In genomic region chr10:24701447-24701846, GRCh38 we compare ENCODE assay signal across 9 cellular contexts. TPM values are rescaled to one million over a fixed set of nuclear protein-coding genes. Genes with fewer than 3 reads are reported as not detected.
A peak's percentile ranks its signal among the peaks of the same experiment; 100 is the strongest.
DNase-seq lines count a peak whose midpoint lies in the region; ATAC-seq and TF ChIP-seq lines count a peak whose summit lies in the region.
"Had no signal": no experiment of that assay in that cellular context is flagged by ENCODE, and none has a peak within 500 bp of the region (broad histone marks: within the 10 kb centered on the region; RNA-seq: fewer than 3 reads in every experiment).

No MANE protein-coding gene starts in this region.

- no peak overlapping the region for H3K4me3 ChIP-seq in suprapubic skin

- no peak overlapping the region for H3K4me3 Mint-ChIP-seq in activated CD4-positive, alpha-beta T cell treated with anti-CD3 and anti-CD28 coated beads, Interleukin-2, amount 10 ng/mL, durations not matched to agents 7 days and 5 days
- no peak overlapping the region for H3K4me3 Mint-ChIP-seq in osteocyte (ENCODE audit: unreplicated experiment)

- no peaks in the 10 kb centered on the region for H3K9me3 ChIP-seq in suprapubic skin

- H3K27me3 ChIP-seq in suprapubic skin: no peaks in the 10 kb centered on the region

- H3K4me1 Mint-ChIP-seq in activated CD4-positive, alpha-beta T cell treated with anti-CD3 and anti-CD28 coated beads, Interleukin-2, amount 10 ng/mL, durations not matched to agents 7 days and 5 days: peaks cover 18% of the 10 kb centered on the region
- H3K4me1 Mint-ChIP-seq in osteocyte (ENCODE audit: unreplicated experiment): peaks cover 44% of the 10 kb centered on the region

- peak; percentile 20 for DNase-seq in activated CD4-positive, alpha-beta T cell treated with anti-CD3 and anti-CD28 coated beads, Interleukin-2, amount 10 ng/mL, durations not matched to agents 7 days and 5 days
- DNase-seq in activated CD4-positive, alpha-beta T cell treated with anti-CD3 and anti-CD28 coated beads, Interleukin-2, amount 50 U/mL, for 1 hour: no peak
- DNase-seq in M059J (ENCODE audit: low read depth) (peak; percentile 10), osteocyte (ENCODE audit: extremely low spot score, unreplicated experiment) (no peak), DMS79 (lab: John Stamatoyannopoulos, UW) (no peak), suprapubic skin (ENCODE audit: low spot score in 2 of 2) (no peak), substantia nigra (lab: John Stamatoyannopoulos, UW) (no peak)
- DNase-seq: mammary epithelial cell had no signal

- no peak for TF ChIP-seq CTCF in osteocyte (IDR thresholded peaks at IDR 0.05)
- no peak for TF ChIP-seq CTCF in suprapubic skin (IDR thresholded peaks at IDR 0.05)

- no peaks in the 10 kb centered on the region for H3K27me3 Mint-ChIP-seq in activated CD4-positive, alpha-beta T cell treated with anti-CD3 and anti-CD28 coated beads, Interleukin-2, amount 10 ng/mL, durations not matched to agents 7 days and 5 days
- H3K27me3 Mint-ChIP-seq in osteocyte (ENCODE audit: unreplicated experiment): no peaks in the 10 kb centered on the region

- TF ChIP-seq POLR2A in suprapubic skin (IDR thresholded peaks at IDR 0.05): no peak

- WGBS in suprapubic skin: 77% methylated on average over 3 of the region's 3 CpGs

- H3K36me3 Mint-ChIP-seq in activated CD4-positive, alpha-beta T cell treated with anti-CD3 and anti-CD28 coated beads, Interleukin-2, amount 10 ng/mL, durations not matched to agents 7 days and 5 days (ENCODE audit: low read depth): no peaks in the 10 kb centered on the region
- no peaks in the 10 kb centered on the region for H3K36me3 Mint-ChIP-seq in osteocyte (ENCODE audit: unreplicated experiment)

- H3K27ac ChIP-seq in suprapubic skin (no peak overlapping the region), substantia nigra (ENCODE audit: low read depth, low read length, poor library complexity, severe bottlenecking) (no peak overlapping the region)

- no peaks in the 10 kb centered on the region for H3K9me3 Mint-ChIP-seq in activated CD4-positive, alpha-beta T cell treated with anti-CD3 and anti-CD28 coated beads, Interleukin-2, amount 10 ng/mL, durations not matched to agents 7 days and 5 days
- H3K9me3 Mint-ChIP-seq in osteocyte (ENCODE audit: unreplicated experiment): no peaks in the 10 kb centered on the region

- no peak for TF ChIP-seq EP300 in suprapubic skin (IDR thresholded peaks at IDR 0.05)

- H3K27ac Mint-ChIP-seq in activated CD4-positive, alpha-beta T cell treated with anti-CD3 and anti-CD28 coated beads, Interleukin-2, amount 10 ng/mL, durations not matched to agents 7 days and 5 days: no peak overlapping the region
- peak overlapping the region; percentile 16 for H3K27ac Mint-ChIP-seq in osteocyte (ENCODE audit: unreplicated experiment)

- peak; percentile 94 for ATAC-seq in HG02610 (IDR thresholded peaks at IDR 0.05; ENCODE audit: unreplicated experiment)

- POLR2A ChIA-PET in activated CD4-positive, alpha-beta T cell treated with anti-CD3 and anti-CD28 coated beads, Interleukin-2, amount 10 ng/mL, durations not matched to agents 7 days and 5 days (lab: Charles Lee): no interaction called here

- H3K36me3 ChIP-seq in suprapubic skin: no peaks in the 10 kb centered on the region

- CTCF ChIA-PET in activated CD4-positive, alpha-beta T cell treated with anti-CD3 and anti-CD28 coated beads, Interleukin-2, amount 10 ng/mL, durations not matched to agents 7 days and 5 days (lab: Charles Lee): interaction anchor here (1.0 to 1.3 kb wide), 3 partner anchors 9 to 12 kb away, joined by 3 to 4 read pairs (median 3); no protein-coding TSS in a partner anchor

- peaks cover 13% of the 10 kb centered on the region for H3K4me1 ChIP-seq in suprapubic skin

RNA-seq across cellular contexts. Expression of gene ARHGAP21, which starts 22.2 kb away (rescaled TPM):
- total RNA-seq in activated CD4-positive, alpha-beta T cell treated with anti-CD3 and anti-CD28 coated beads, Interleukin-2, amount 10 ng/mL, durations not matched to agents 7 days and 5 days: 10 to 100 TPM; 26.1 to 27.4 TPM
- 22.3 and 26.4 TPM in 2 replicates for total RNA-seq in M059J (2014; rRNA removed; shearing (Covaris generic))
- total RNA-seq in osteocyte (160 and 170 TPM in 2 replicates), suprapubic skin (10 to 100 TPM; 25.9 to 43.4 (median 34.3) TPM)

Comparison
In these comparisons a context has a peak if more than half of its experiments do, and no peak if none do; other contexts are left out.
1. DNase-seq: peak in activated CD4-positive, alpha-beta T cell treated with anti-CD3 and anti-CD28 coated beads, Interleukin-2, amount 10 ng/mL, durations not matched to agents 7 days and 5 days (single experiment) and M059J (single experiment); none in activated CD4-positive, alpha-beta T cell treated with anti-CD3 and anti-CD28 coated beads, Interleukin-2, amount 50 U/mL, for 1 hour (single experiment), osteocyte (single experiment), DMS79 (single experiment), suprapubic skin (0 of 2) and substantia nigra (0 of 49).